ENCODE assay signal across 1 cellular context in genomic region chr19:50377051-50377441, GRCh38.
TF ChIP-seq lines count a peak whose summit lies in the region.

No MANE protein-coding gene starts in this region.

TF ChIP-seq in GM23338, 12 proteins besides CTCF, POLR2A, EP300 and RAD21 (continued from another document):
- TF ChIP-seq REST (IDR thresholded peaks at IDR 0.05; ENCODE audit: unreplicated experiment): no peak
- no peak for TF ChIP-seq ZNF114 (CRISPR knock-in tag; IDR thresholded peaks at IDR 0.05)
- TF ChIP-seq CREB1 (CRISPR knock-in tag; IDR thresholded peaks at IDR 0.05; ENCODE audit: low read depth): no peak
- TF ChIP-seq ZNF331 (CRISPR knock-in tag; IDR thresholded peaks at IDR 0.05; ENCODE audit: low read depth): no peak
